In the genomic region with DNA sequence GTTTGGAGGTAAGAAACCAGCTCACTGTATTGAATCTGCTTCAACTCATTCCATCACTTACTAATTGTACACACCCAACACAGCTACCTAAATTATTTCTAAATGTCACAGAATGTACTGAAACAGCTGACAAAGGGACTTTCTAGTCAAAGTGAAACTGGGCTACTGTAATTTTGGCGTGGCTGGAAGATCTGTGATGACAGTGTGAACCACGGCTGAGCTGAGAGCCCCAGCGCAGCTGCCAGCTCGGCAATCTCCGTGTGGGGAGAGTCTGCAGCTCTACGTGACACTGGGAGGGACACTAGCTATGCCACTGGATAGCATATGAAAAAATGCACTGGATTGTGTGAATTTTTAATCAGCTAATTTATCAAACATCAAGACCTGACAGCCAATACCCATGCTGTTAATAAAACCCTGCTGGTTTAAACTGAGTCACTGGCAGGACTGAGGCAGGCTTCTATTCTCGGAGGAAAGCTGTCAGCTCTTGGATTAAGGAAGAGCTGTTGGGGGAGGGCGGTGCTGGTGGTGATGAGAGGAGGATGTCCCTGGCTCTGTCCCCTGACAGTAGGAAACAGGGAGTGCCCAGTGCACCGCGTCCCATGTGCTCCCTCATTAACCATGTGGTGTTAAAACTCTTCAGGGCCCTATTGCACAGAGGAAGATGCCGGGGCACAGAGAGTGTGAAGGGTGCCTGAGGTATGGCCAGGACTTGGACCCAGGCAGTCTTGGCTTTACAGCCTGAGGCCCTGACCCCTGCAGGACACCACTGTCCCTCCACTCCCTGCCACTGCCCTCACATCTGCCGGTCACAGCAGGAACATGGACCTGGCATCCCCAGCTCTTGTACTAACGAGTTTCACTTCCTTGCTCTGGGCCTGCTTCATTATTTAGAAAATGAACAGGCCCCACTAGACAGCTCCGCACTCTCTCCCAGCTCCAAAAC, we compare ENCODE assay signal across 8 cellular contexts. TPM values are rescaled to one million over a fixed set of nuclear protein-coding genes. Genes with fewer than 3 reads are reported as not detected.
DNase-seq lines count a peak whose midpoint lies in the region; ATAC-seq lines count a peak whose summit lies in the region.

No MANE protein-coding gene starts in this region.

- H3K9me3 ChIP-seq in CD4-positive, alpha-beta memory T cell (ENCODE audit: control insufficient read depth in 1 of 2, low read length in 2 of 2) = no peaks in the 10 kb centered on the region
- no peaks in the 10 kb centered on the region for H3K9me3 ChIP-seq in muscle layer of colon (ENCODE audit: low read length)

- POLR2A ChIA-PET in CD4-positive, alpha-beta memory T cell (lab: Charles Lee; ENCODE audit: partially characterized antibody) = interaction anchor here (0.6 kb wide), 1 partner anchor 13 kb away, joined by 3 read pairs; a partner anchor contains a TSS

- H3K9ac ChIP-seq in muscle layer of colon (ENCODE audit: low read length) = peak overlapping the region; percentile 19

- no peak for DNase-seq in CD4-positive, alpha-beta memory T cell
- no peak for DNase-seq in activated naive CD8-positive, alpha-beta T cell treated with anti-CD3 and anti-CD28 coated beads, Interleukin-2, amount 50 U/mL, for 24 hours
- DNase-seq in NCI-H2227 treated with DMSO at 0.1 percent for 48 hours (lab: John Stamatoyannopoulos, UW) (no peak), SIG-M5 (lab: John Stamatoyannopoulos, UW) (no peak), foreskin melanocyte (no peak)

- H3K27me3 Mint-ChIP-seq in CD4-positive, alpha-beta memory T cell = no peaks in the 10 kb centered on the region
- no peaks in the 10 kb centered on the region for H3K27me3 Mint-ChIP-seq in activated naive CD8-positive, alpha-beta T cell treated with anti-CD3 and anti-CD28 coated beads, Interleukin-2, amount 50 U/mL, for 24 hours

- peak overlapping the region in 6 of 7 donors; percentile 62 to 94 (median 80) for H3K27ac Mint-ChIP-seq in CD4-positive, alpha-beta memory T cell
- H3K27ac Mint-ChIP-seq in activated naive CD8-positive, alpha-beta T cell treated with anti-CD3 and anti-CD28 coated beads, Interleukin-2, amount 50 U/mL, for 24 hours = peak overlapping the region; percentile 69

- peaks cover 16% of the 10 kb centered on the region for H3K36me3 ChIP-seq in CD4-positive, alpha-beta memory T cell (ENCODE audit: insufficient read depth, low read length)
- H3K36me3 ChIP-seq in muscle layer of colon (ENCODE audit: insufficient read depth, low read length) = peaks cover 25% of the 10 kb centered on the region

- no peaks in the 10 kb centered on the region for H3K27me3 ChIP-seq in CD4-positive, alpha-beta memory T cell (ENCODE audit: insufficient read depth, low read length)
- H3K27me3 ChIP-seq in muscle layer of colon (ENCODE audit: control insufficient read depth in 1 of 2, insufficient read depth in 2 of 2, low read length in 2 of 2) = no peaks in the 10 kb centered on the region

- intact Hi-C loops in CD4-positive, alpha-beta memory T cell (cut with micrococcal nuclease) = no loop called here

- H3K4me1 ChIP-seq in CD4-positive, alpha-beta memory T cell (ENCODE audit: insufficient read depth, low read length) = peaks cover 32% of the 10 kb centered on the region
- peaks cover 51% of the 10 kb centered on the region for H3K4me1 ChIP-seq in muscle layer of colon (ENCODE audit: insufficient read depth, low read length)

- peak overlapping the region in 6 of 8 donors; percentile 40 to 67 (median 54) for H3K4me3 Mint-ChIP-seq in CD4-positive, alpha-beta memory T cell
- H3K4me3 Mint-ChIP-seq in activated naive CD8-positive, alpha-beta T cell treated with anti-CD3 and anti-CD28 coated beads, Interleukin-2, amount 50 U/mL, for 24 hours = no peak overlapping the region

- H3K27ac ChIP-seq in CD4-positive, alpha-beta memory T cell (ENCODE audit: low read depth, low read length) = no peak overlapping the region
- H3K27ac ChIP-seq in muscle layer of colon (ENCODE audit: low read depth, low read length) = peak overlapping the region; percentile 53

- H3K9me3 Mint-ChIP-seq in CD4-positive, alpha-beta memory T cell = no peaks in the 10 kb centered on the region
- no peaks in the 10 kb centered on the region for H3K9me3 Mint-ChIP-seq in activated naive CD8-positive, alpha-beta T cell treated with anti-CD3 and anti-CD28 coated beads, Interleukin-2, amount 50 U/mL, for 24 hours

- peaks cover 31 to 41% (median 34%) of the 10 kb centered on the region in 4 donors for H3K4me1 Mint-ChIP-seq in CD4-positive, alpha-beta memory T cell
- H3K4me1 Mint-ChIP-seq in activated naive CD8-positive, alpha-beta T cell treated with anti-CD3 and anti-CD28 coated beads, Interleukin-2, amount 50 U/mL, for 24 hours = peaks cover 44% of the 10 kb centered on the region

- ATAC-seq in GM19324 (IDR thresholded peaks at IDR 0.05; ENCODE audit: low FRiP score, unreplicated experiment) = peak; percentile 74
- peak; percentile 71 for ATAC-seq in HG03175 (IDR thresholded peaks at IDR 0.05; ENCODE audit: unreplicated experiment)
- peak; percentile 72 for ATAC-seq in activated naive CD8-positive, alpha-beta T cell treated with anti-CD3 and anti-CD28 coated beads, Interleukin-2, amount 50 U/mL, for 24 hours

- H3K36me3 Mint-ChIP-seq in CD4-positive, alpha-beta memory T cell = peaks cover 51 to 58% of the 10 kb centered on the region in 2 donors
- peaks cover 59% of the 10 kb centered on the region for H3K36me3 Mint-ChIP-seq in activated naive CD8-positive, alpha-beta T cell treated with anti-CD3 and anti-CD28 coated beads, Interleukin-2, amount 50 U/mL, for 24 hours (ENCODE audit: low read depth)

- H3K4me3 ChIP-seq in CD4-positive, alpha-beta memory T cell (ENCODE audit: low read length in 2 of 2) = no peak overlapping the region
- peak overlapping the region in 1 of 2 donors; percentile 18 for H3K4me3 ChIP-seq in muscle layer of colon (ENCODE audit: low read depth in 1 of 2, low read length in 2 of 2)

- CTCF ChIA-PET in CD4-positive, alpha-beta memory T cell (lab: Charles Lee; ENCODE audit: partially characterized antibody) = interaction anchor here (0.9 kb wide), 1 partner anchor 12 kb away, joined by 5 read pairs; no protein-coding TSS in a partner anchor

RNA-seq across cellular contexts. Expression of a gene that starts 13.3 kb away (rescaled TPM):
- total RNA-seq in CD4-positive, alpha-beta memory T cell = 10 to 100 TPM; 13.1 to 14.6 TPM
- 1 to 10 TPM; 2.0 to 7.0 TPM for polyA plus RNA-seq in CD4-positive, alpha-beta memory T cell

RNA-seq across cellular contexts. Expression of a gene that starts 42.8 kb away (rescaled TPM):
- total RNA-seq in CD4-positive, alpha-beta memory T cell = not detected
- polyA plus RNA-seq in CD4-positive, alpha-beta memory T cell = not detected
